8 cellular contexts compared by ENCODE assay signal in the genomic region with DNA sequence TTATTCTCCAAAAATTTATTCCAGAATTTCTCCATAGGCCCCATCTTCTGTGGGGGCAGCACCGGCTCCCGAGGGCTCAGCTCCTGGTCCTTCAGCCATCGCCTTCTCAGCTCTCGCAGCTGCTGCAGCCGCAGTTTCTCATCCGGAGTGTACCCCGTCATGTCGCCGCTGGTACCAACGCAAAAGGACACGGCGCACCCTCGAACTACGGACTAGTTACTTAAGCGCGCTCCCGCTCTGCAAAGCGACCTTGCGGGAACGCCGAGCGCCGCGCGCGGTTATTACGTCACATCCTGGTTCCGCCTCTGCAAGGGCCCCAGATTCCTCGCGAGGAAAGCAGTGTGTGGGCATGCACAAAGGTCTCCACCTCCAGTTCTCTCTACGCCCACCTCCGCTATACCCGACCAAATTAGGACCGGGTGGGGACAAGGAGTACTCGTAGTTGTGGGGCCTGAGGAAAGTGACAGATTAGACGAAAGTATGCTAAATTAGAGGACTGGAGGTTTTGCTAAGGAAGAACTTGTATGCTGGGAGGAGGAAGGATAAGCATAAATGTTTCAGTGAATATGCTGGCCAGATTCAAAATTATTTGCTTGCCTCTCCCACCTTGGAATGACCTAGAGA. TPM values are rescaled to one million over a fixed set of nuclear protein-coding genes. Genes with fewer than 3 reads are reported as not detected.
A peak's percentile ranks its signal among the peaks of the same experiment; 100 is the strongest.
DNase-seq lines count a peak whose midpoint lies in the region; ATAC-seq and TF ChIP-seq lines count a peak whose summit lies in the region.

TSS of gene NDUFB6 (minus strand) at position 260 of the 624 bp plus-strand sequence. CDS start at position 161, 99 bp downstream.

- peak within 1 kb of the TSS; percentile 97 for H3K4me3 ChIP-seq in OCI-LY3 (ENCODE audit: low read length)

- H3K36me3 ChIP-seq in OCI-LY3 (replicated peaks; ENCODE audit: low read depth, low read length) = peaks cover 10% of the 10 kb centered on the region

- H4K20me1 ChIP-seq in OCI-LY3 (ENCODE audit: insufficient read depth, low read length) = peaks cover 4% of the 10 kb centered on the region; the same call in 1 of the 2 replicates

- no TSS peak for BruUV-seq in Calu3 (replicated peaks; lab: Mats Ljungman, UMichigan)

- intact Hi-C loops in Calu3 (cut with micrococcal nuclease; ENCODE audit: unreplicated experiment) = loop anchor here (1.0 to 2.0 kb wide), 3 partner anchors 20 to 194 kb away; partner anchors contain the start of genes RIGI, SMIM27 and TOPORS

- peak within 1 kb of the TSS; percentile 95 for H3K4me3 Mint-ChIP-seq in Calu3 (ENCODE audit: low read depth, unreplicated experiment)
- peak within 1 kb of the TSS; percentile 98 for H3K4me3 Mint-ChIP-seq in endothelial cell (ENCODE audit: unreplicated experiment)

- TF ChIP-seq CTCF in Calu3 (IDR thresholded peaks at IDR 0.05; ENCODE audit: unreplicated experiment) (no peak), OCI-LY3 (IDR thresholded peaks at IDR 0.05; ENCODE audit: low read depth, low read length) (no peak), endothelial cell (IDR thresholded peaks at IDR 0.05; ENCODE audit: unreplicated experiment) (no peak)

- H3K36me3 Mint-ChIP-seq in Calu3 (ENCODE audit: insufficient read depth, unreplicated experiment) (peaks cover 26% of the 10 kb centered on the region), endothelial cell (ENCODE audit: low read depth, unreplicated experiment) (peaks cover 6% of the 10 kb centered on the region)

- H2AFZ ChIP-seq in OCI-LY3 (ENCODE audit: low read depth, low read length) = peak within 1 kb of the TSS; percentile 74

- H3K9me3 Mint-ChIP-seq in Calu3 (ENCODE audit: low read depth, unreplicated experiment) (no peaks in the 10 kb centered on the region), endothelial cell (ENCODE audit: unreplicated experiment) (no peaks in the 10 kb centered on the region)

- H3K4me1 ChIP-seq in OCI-LY3 (ENCODE audit: low read length) = peaks cover 18% of the 10 kb centered on the region

- H3K9me3 ChIP-seq in OCI-LY3 (ENCODE audit: insufficient read depth, low read length) = no peaks in the 10 kb centered on the region

- peak within 1 kb of the TSS; percentile 90 for H3K27ac Mint-ChIP-seq in Calu3 (ENCODE audit: unreplicated experiment)
- H3K27ac Mint-ChIP-seq in endothelial cell (ENCODE audit: unreplicated experiment) = peak within 1 kb of the TSS; percentile 95

- no peaks in the 10 kb centered on the region for H3K4me1 Mint-ChIP-seq in Calu3 (ENCODE audit: low read depth, unreplicated experiment)
- H3K4me1 Mint-ChIP-seq in endothelial cell (ENCODE audit: unreplicated experiment) = peaks cover 14% of the 10 kb centered on the region

- ATAC-seq in GM21515 (IDR thresholded peaks at IDR 0.05; ENCODE audit: unreplicated experiment) = peak; percentile 80

- peak within 1 kb of the TSS; percentile 93 for H3K9ac ChIP-seq in OCI-LY3 (ENCODE audit: low read length)

- CTCF ChIA-PET in Calu3 (lab: Charles Lee) = interaction anchor here (1.0 to 1.4 kb wide), 6 partner anchors 9 to 194 kb away, joined by 3 to 30 read pairs (median 4); partner anchors contain the start of gene ACO1

- peak within 1 kb of the TSS; percentile 80 for H3K27ac ChIP-seq in OCI-LY3 (ENCODE audit: low read length)

- H3K27me3 ChIP-seq in OCI-LY3 (ENCODE audit: low read depth, low read length) = no peaks in the 10 kb centered on the region

- DNase-seq in Calu3 (peak; percentile 85), HuH-7 (ENCODE audit: low spot score) (peak; percentile 78), endothelial cell (ENCODE audit: low spot score) (peak; percentile 87), middle frontal gyrus (ENCODE audit: extremely low spot score, low spot score) (peak; percentile 87)
- peak; percentile 98 for DNase-seq in activated CD8-positive, alpha-beta memory T cell treated with anti-CD3 and anti-CD28 coated beads, Interleukin-2, amount 50 U/mL, for 48 hours
- DNase-seq in stimulated activated CD8-positive, alpha-beta memory T cell treated with anti-CD3 and anti-CD28 coated beads, Interleukin-2, amount 100 ng/mL, for 48 hours (ENCODE audit: low read depth in 2 of 2) = peak; percentile 87 to 93

- peaks cover 43% of the 10 kb centered on the region for H3K79me2 ChIP-seq in OCI-LY3 (ENCODE audit: low read length)

- peak within 1 kb of the TSS; percentile 94 for H3K4me2 ChIP-seq in OCI-LY3 (ENCODE audit: low read length)

- H3K27me3 Mint-ChIP-seq in Calu3 (ENCODE audit: unreplicated experiment) (no peaks in the 10 kb centered on the region), endothelial cell (ENCODE audit: unreplicated experiment) (peaks cover 5% of the 10 kb centered on the region)

RNA-seq across cellular contexts. Expression of gene NDUFB6, which starts in this region (rescaled TPM):
- 48.1 and 49.6 TPM in 2 replicates for total RNA-seq in Calu3 (2022)
- total RNA-seq in endothelial cell (ENCODE audit: unreplicated experiment) = 36.8 TPM

Comparison
In these comparisons a context has a peak if more than half of its experiments do, and no peak if none do; other contexts are left out.
1. Peak in every context shown above with its lines: DNase-seq, ATAC-seq, H3K4me3 ChIP-seq and H3K27ac ChIP-seq.